In genomic region chr12:39616666-39617065, GRCh38 we compare ENCODE assay signal across 20 cellular contexts.
DNase-seq lines count a peak whose midpoint lies in the region; ATAC-seq and TF ChIP-seq lines count a peak whose summit lies in the region.
"Had no signal": no experiment of that assay in that cellular context is flagged by ENCODE, and none has a peak within 500 bp of the region (broad histone marks: within the 10 kb centered on the region; RNA-seq: fewer than 3 reads in every experiment).

No MANE protein-coding gene starts in this region.

- H3K36me3 Mint-ChIP-seq in T-helper 1 cell treated with Interleukin-12 subunit alpha and Interleukin-12 subunit beta and Interleukin-4 antibody, amounts not matched to agents 30 μg/mL and 1 μg/mL, for 36 hours (ENCODE audit: low read depth), result peaks cover 40% of the 10 kb centered on the region
- peaks cover 13% of the 10 kb centered on the region for H3K36me3 Mint-ChIP-seq in central memory CD8-positive, alpha-beta T cell (ENCODE audit: insufficient read depth)

- no peaks in the 10 kb centered on the region for H3K27me3 ChIP-seq in BLaER1
- H3K27me3 ChIP-seq in OCI-LY1 (ENCODE audit: insufficient read depth, low read length), result no peaks in the 10 kb centered on the region
- H3K27me3 ChIP-seq: right lobe of liver, tibial artery had no signal

- no peaks in the 10 kb centered on the region for H3K9me3 ChIP-seq in BLaER1
- no peaks in the 10 kb centered on the region for H3K9me3 ChIP-seq in OCI-LY1 (ENCODE audit: low read length)
- H3K9me3 ChIP-seq: right lobe of liver, tibial artery had no signal

- no peaks in the 10 kb centered on the region for H3K9me2 ChIP-seq in OCI-LY1 (ENCODE audit: low read depth, low read length)

- H3K4me1 Mint-ChIP-seq in T-helper 1 cell treated with Interleukin-12 subunit alpha and Interleukin-12 subunit beta and Interleukin-4 antibody, amounts not matched to agents 30 μg/mL and 1 μg/mL, for 36 hours (ENCODE audit: low read depth), result peaks cover 28% of the 10 kb centered on the region
- peaks cover 38% of the 10 kb centered on the region for H3K4me1 Mint-ChIP-seq in central memory CD8-positive, alpha-beta T cell

- H3K4me3 ChIP-seq in BLaER1, result no peak overlapping the region
- peak overlapping the region; percentile 65 for H3K4me3 ChIP-seq in OCI-LY1 (ENCODE audit: low read depth, low read length, poor library complexity, severe bottlenecking)
- H3K4me3 ChIP-seq: right lobe of liver, SK-N-MC, tibial artery had no signal

- DNase-seq in T-helper 1 cell, result no peak
- DNase-seq in central memory CD8-positive, alpha-beta T cell (ENCODE audit: low spot score in 2 of 2), result no peak
- no peak for DNase-seq in DMS 273 treated with DMSO at 0.1 percent for 48 hours (lab: John Stamatoyannopoulos, UW)
- DNase-seq: activated CD8-positive, alpha-beta memory T cell treated with anti-CD3 and anti-CD28 coated beads, Interleukin-2, amount 50 U/mL, for 48 hours; aorta; cortex of kidney; Karpas-422; NCI-H1436; right lobe of liver; stimulated activated CD4-positive, alpha-beta T cell treated with anti-CD3 and anti-CD28 coated beads, Interleukin-1b, Interleukin-23, amount 100 ng/mL, for 48 hours; tibial artery had no signal

- no peaks in the 10 kb centered on the region for H3K9me3 Mint-ChIP-seq in T-helper 1 cell treated with Interleukin-12 subunit alpha and Interleukin-12 subunit beta and Interleukin-4 antibody, amounts not matched to agents 30 μg/mL and 1 μg/mL, for 36 hours
- no peaks in the 10 kb centered on the region for H3K9me3 Mint-ChIP-seq in central memory CD8-positive, alpha-beta T cell

- TF ChIP-seq CTCF in OCI-LY1 (IDR thresholded peaks at IDR 0.05; ENCODE audit: low read length), result no peak

- no peak overlapping the region for H3K9ac ChIP-seq in BLaER1
- peak overlapping the region; percentile 71 for H3K9ac ChIP-seq in OCI-LY1 (ENCODE audit: low read length)

- no peak for ATAC-seq in central memory CD8-positive, alpha-beta T cell (replicated peaks; ENCODE audit: extremely low read depth, poor library complexity, severe bottlenecking)
- ATAC-seq in HG02870 (IDR thresholded peaks at IDR 0.05; ENCODE audit: unreplicated experiment) (no peak), GM21423 (IDR thresholded peaks at IDR 0.05; ENCODE audit: unreplicated experiment) (no peak)
- ATAC-seq: right lobe of liver had no signal

- H3F3A ChIP-seq in OCI-LY1 (ENCODE audit: insufficient read depth, low read length), result peaks cover 7% of the 10 kb centered on the region; the same call in 1 of the 2 replicates

- peak overlapping the region; percentile 77; the same call in 1 of the 2 replicates for H2AFZ ChIP-seq in OCI-LY1 (ENCODE audit: low read length)

- no peaks in the 10 kb centered on the region for H3K27me3 Mint-ChIP-seq in T-helper 1 cell treated with Interleukin-12 subunit alpha and Interleukin-12 subunit beta and Interleukin-4 antibody, amounts not matched to agents 30 μg/mL and 1 μg/mL, for 36 hours (ENCODE audit: low read depth)
- H3K27me3 Mint-ChIP-seq in central memory CD8-positive, alpha-beta T cell, result no peaks in the 10 kb centered on the region

- peak overlapping the region; percentile 72 for H3K27ac Mint-ChIP-seq in T-helper 1 cell treated with Interleukin-12 subunit alpha and Interleukin-12 subunit beta and Interleukin-4 antibody, amounts not matched to agents 30 μg/mL and 1 μg/mL, for 36 hours
- H3K27ac Mint-ChIP-seq in central memory CD8-positive, alpha-beta T cell (ENCODE audit: low read depth), result peak overlapping the region; percentile 76

- H3K4me1 ChIP-seq in BLaER1 (peaks cover 45% of the 10 kb centered on the region), OCI-LY1 (ENCODE audit: insufficient read depth, low read length, severe bottlenecking) (peaks cover 69% of the 10 kb centered on the region)

- H3K27ac ChIP-seq in BLaER1 (no peak overlapping the region), OCI-LY1 (ENCODE audit: low read depth, low read length, poor library complexity, severe bottlenecking) (peak overlapping the region; percentile 96)
- H3K27ac ChIP-seq: 22Rv1, C4-2B, right lobe of liver, SK-N-MC, tibial artery, VCaP had no signal

- no peaks in the 10 kb centered on the region for H4K20me1 ChIP-seq in BLaER1
- no peaks in the 10 kb centered on the region for H4K20me1 ChIP-seq in OCI-LY1 (ENCODE audit: insufficient read depth, low read length)

- peak overlapping the region; percentile 86 for H3K4me3 Mint-ChIP-seq in T-helper 1 cell treated with Interleukin-12 subunit alpha and Interleukin-12 subunit beta and Interleukin-4 antibody, amounts not matched to agents 30 μg/mL and 1 μg/mL, for 36 hours
- H3K4me3 Mint-ChIP-seq in central memory CD8-positive, alpha-beta T cell, result no peak overlapping the region

- H3K4me2 ChIP-seq in BLaER1, result peak overlapping the region; percentile 29
- H3K4me2 ChIP-seq in OCI-LY1 (ENCODE audit: low read length), result peak overlapping the region; percentile 77

- H3K36me3 ChIP-seq in BLaER1 (no peaks in the 10 kb centered on the region), OCI-LY1 (ENCODE audit: insufficient read depth, low read length) (0 out of 2 replicates have a peak, but pooled peaks cover 4% of the 10 kb centered on the region)
- H3K36me3 ChIP-seq: right lobe of liver, tibial artery had no signal

- H3K79me2 ChIP-seq in OCI-LY1 (ENCODE audit: insufficient read depth, low read length), result peaks cover 20% of the 10 kb centered on the region; the same call in 1 of the 2 replicates
